18 cellular contexts compared by ENCODE assay signal in genomic region chr17:42920922-42921321, GRCh38. TPM values are rescaled to one million over a fixed set of nuclear protein-coding genes. Genes with fewer than 3 reads are reported as not detected.
A peak's percentile ranks its signal among the peaks of the same experiment; 100 is the strongest.
DNase-seq lines count a peak whose midpoint lies in the region; ATAC-seq and TF ChIP-seq lines count a peak whose summit lies in the region.
"Had no signal": no experiment of that assay in that cellular context is flagged by ENCODE, and none has a peak within 500 bp of the region (broad histone marks: within the 10 kb centered on the region; RNA-seq: fewer than 3 reads in every experiment).

No MANE protein-coding gene starts in this region.

- DNase-seq in COLO668 (lab: John Stamatoyannopoulos, UW; ENCODE audit: unreplicated experiment) (peak; percentile 4), left lung (no peak), superior temporal gyrus (ENCODE audit: extremely low spot score) (no peak), mesenteric fat pad (ENCODE audit: low spot score) (no peak), CD1c-positive myeloid dendritic cell (ENCODE audit: extremely low spot score) (no peak), NCI-H446 treated with DMSO at 0.1 percent for 48 hours (lab: John Stamatoyannopoulos, UW) (no peak)
- DNase-seq: activated CD8-positive, alpha-beta memory T cell treated with anti-CD3 and anti-CD28 coated beads, Interleukin-2, amount 50 U/mL, for 48 hours; activated naive CD4-positive, alpha-beta T cell treated with anti-CD3 and anti-CD28 coated beads for 36 hours; brain microvascular endothelial cell; effector CD4-positive, alpha-beta T cell; H7; NCI-H446; spleen had no signal

- no peaks in the 10 kb centered on the region for H3K36me3 ChIP-seq in Loucy (ENCODE audit: insufficient read depth, low read length)
- no peaks in the 10 kb centered on the region for H3K36me3 ChIP-seq in left lung
- H3K36me3 ChIP-seq: brain microvascular endothelial cell, spleen had no signal

- no peaks in the 10 kb centered on the region for H3K4me1 ChIP-seq in Loucy (ENCODE audit: insufficient read depth, low read length, poor library complexity, severe bottlenecking)
- H3K4me1 ChIP-seq in left lung, result peaks cover 10 to 40% of the 10 kb centered on the region in 2 donors

- H3K27ac ChIP-seq in VCaP, result 0 out of 2 replicates have a peak overlapping the region, but pooled peaks have one; percentile 85
- H3K27ac ChIP-seq in left lung, result peak overlapping the region; percentile 19 to 75
- H3K27ac ChIP-seq: brain microvascular endothelial cell had no signal

- H3K27me3 ChIP-seq in Loucy (ENCODE audit: insufficient read depth, low read length, poor library complexity, severe bottlenecking), result no peaks in the 10 kb centered on the region
- H3K27me3 ChIP-seq in left lung, result no peaks in the 10 kb centered on the region

- no peaks in the 10 kb centered on the region for H4K20me1 ChIP-seq in Loucy (ENCODE audit: insufficient read depth, low read length, poor library complexity, severe bottlenecking)

- intact Hi-C loops in left lung (cut with DNase I), result no loop called here

- no peaks in the 10 kb centered on the region for H3K9me3 ChIP-seq in Loucy (ENCODE audit: insufficient read depth, low read depth, low read length)
- no peaks in the 10 kb centered on the region for H3K9me3 ChIP-seq in left lung
- H3K9me3 ChIP-seq: spleen had no signal

- H3F3A ChIP-seq in Loucy (ENCODE audit: low read depth), result no peaks in the 10 kb centered on the region

- H3K4me3 ChIP-seq in Loucy (ENCODE audit: low read length, poor library complexity, severe bottlenecking) (no peak overlapping the region), left lung (no peak overlapping the region)
- H3K4me3 ChIP-seq: spleen had no signal

- H3K9me2 ChIP-seq in Loucy (replicated peaks; ENCODE audit: low read depth, low read length), result no peaks in the 10 kb centered on the region

- H2AFZ ChIP-seq in Loucy (ENCODE audit: low read length), result peak overlapping the region; percentile 77

- TF ChIP-seq CTCF in Loucy (conservative IDR thresholded peaks at IDR 0.05; ENCODE audit: low read length), result no peak
- no peak for TF ChIP-seq CTCF in VCaP (conservative IDR thresholded peaks at IDR 0.05)
- TF ChIP-seq CTCF in left lung (IDR thresholded peaks at IDR 0.05), result no peak

- H3K4me2 ChIP-seq in Loucy (ENCODE audit: low read depth, low read length, poor library complexity, severe bottlenecking), result no peak overlapping the region

- peak; percentile 69 for ATAC-seq in left lung

- no peaks in the 10 kb centered on the region for H3K79me2 ChIP-seq in Loucy (ENCODE audit: insufficient read depth, low read length)

- H3K9ac ChIP-seq in Loucy (ENCODE audit: low read depth, low read length, poor library complexity, severe bottlenecking), result no peak overlapping the region

RNA-seq across cellular contexts. Expression of gene G6PC1, which starts 20.3 kb away (rescaled TPM):
- total RNA-seq in left lung (not detected), mesenteric fat pad (not detected)
- total RNA-seq: activated naive CD4-positive, alpha-beta T cell treated with anti-CD3 and anti-CD28 coated beads for 36 hours; fibroblast of villous mesenchyme; H7; omental fat pad; spleen; T-helper 1 cell treated with Interleukin-12 subunit alpha and Interleukin-12 subunit beta and Interleukin-4 antibody, amounts not matched to agents 30 ng/mL and 1 ng/mL, for 36 hours had no signal

RNA-seq across cellular contexts. Expression of gene AARSD1, which starts 43.3 kb away (rescaled TPM):
- total RNA-seq in left lung (10 to 100 TPM; 27.5 to 34.7 TPM), mesenteric fat pad (39.2 TPM)

RNA-seq across cellular contexts. Expression of gene PTGES3L, which starts 59.0 kb away (rescaled TPM):
- under 1 TPM; 0.26 to 0.65 TPM for total RNA-seq in left lung
- not detected for total RNA-seq in mesenteric fat pad

RNA-seq across cellular contexts. Expression of gene RUNDC1, which starts 59.4 kb away (rescaled TPM):
- total RNA-seq in left lung (10 to 100 TPM; 14.9 to 16.9 TPM), mesenteric fat pad (10.6 TPM)
